ENCODE assay signal across 12 cellular contexts in genomic region chr13:106710267-106710666, GRCh38.
DNase-seq lines count a peak whose midpoint lies in the region; ATAC-seq and TF ChIP-seq lines count a peak whose summit lies in the region.
"Had no signal": no experiment of that assay in that cellular context is flagged by ENCODE, and none has a peak within 500 bp of the region (broad histone marks: within the 10 kb centered on the region; RNA-seq: fewer than 3 reads in every experiment).

No MANE protein-coding gene starts in this region.

- intact Hi-C loops in activated T-helper 2 cell treated with anti-CD3 and anti-CD28 coated beads, Interferon-gamma antibody, Interleukin-2, Interleukin-4, amounts not matched to agents 10 μg/mL and 5 μg/mL and 100 μg/mL, durations not matched to agents 14 hours and 24 hours and 36 hours (cut with micrococcal nuclease) = no loop called here

- in situ Hi-C loops in astrocyte of the spinal cord (cut with HindIII; ENCODE audit: low sequenced_read_pairs) = no loop called here

- H3K27ac ChIP-seq in temporal lobe (ENCODE audit: low read depth, low read length) = peak overlapping the region; percentile 30

- H3K27ac Mint-ChIP-seq in natural killer cell treated with Interleukin-12 subunit alpha and Interleukin-12 subunit beta and Interleukin-15 and Interleukin-18, amount 100 ng/mL, for 72 hours = no peak overlapping the region
- no peak overlapping the region for H3K27ac Mint-ChIP-seq in activated T-helper 2 cell treated with anti-CD3 and anti-CD28 coated beads, Interferon-gamma antibody, Interleukin-2, Interleukin-4, amounts not matched to agents 10 μg/mL and 5 μg/mL and 100 μg/mL, durations not matched to agents 14 hours and 24 hours and 36 hours
- H3K27ac Mint-ChIP-seq: activated CD4-positive, alpha-beta memory T cell treated with anti-CD3 and anti-CD28 coated beads, Interleukin-2, amount 10 ng/mL, durations not matched to agents 7 days and 5 days had no signal

- H3K4me1 Mint-ChIP-seq in natural killer cell treated with Interleukin-12 subunit alpha and Interleukin-12 subunit beta and Interleukin-15 and Interleukin-18, amount 100 ng/mL, for 72 hours (ENCODE audit: low read depth in 2 of 2) = no peaks in the 10 kb centered on the region
- H3K4me1 Mint-ChIP-seq in activated T-helper 2 cell treated with anti-CD3 and anti-CD28 coated beads, Interferon-gamma antibody, Interleukin-2, Interleukin-4, amounts not matched to agents 10 μg/mL and 5 μg/mL and 100 μg/mL, durations not matched to agents 14 hours and 24 hours and 36 hours (ENCODE audit: low read depth) = no peaks in the 10 kb centered on the region
- H3K4me1 Mint-ChIP-seq: activated CD4-positive, alpha-beta memory T cell treated with anti-CD3 and anti-CD28 coated beads, Interleukin-2, amount 10 ng/mL, durations not matched to agents 7 days and 5 days had no signal

- ATAC-seq in HG02642 (IDR thresholded peaks at IDR 0.05; ENCODE audit: poor library complexity, unreplicated experiment) = no peak
- ATAC-seq in natural killer cell treated with Interleukin-12 subunit alpha and Interleukin-12 subunit beta and Interleukin-15 and Interleukin-18, amount 100 ng/mL, for 72 hours = no peak

- DNase-seq in astrocyte of the spinal cord (ENCODE audit: low read depth, low spot score) = peak; percentile 24
- peak; percentile 44 for DNase-seq in fibroblast of gingiva (ENCODE audit: low read depth)
- peak; percentile 6 for DNase-seq in medulla oblongata (ENCODE audit: extremely low spot score)
- DNase-seq in natural killer cell treated with Interleukin-12 subunit alpha and Interleukin-12 subunit beta and Interleukin-15 and Interleukin-18, amount 100 ng/mL, for 72 hours (ENCODE audit: low spot score) = no peak
- no peak for DNase-seq in NCI-H1930 (lab: John Stamatoyannopoulos, UW)
- no peak for DNase-seq in activated T-helper 2 cell treated with anti-CD3 and anti-CD28 coated beads, Interferon-gamma antibody, Interleukin-2, Interleukin-4, amounts not matched to agents 10 μg/mL and 5 μg/mL and 100 μg/mL, durations not matched to agents 14 hours and 24 hours and 36 hours (ENCODE audit: low spot score)
- DNase-seq: activated CD4-positive, alpha-beta memory T cell treated with anti-CD3 and anti-CD28 coated beads, Interleukin-2, amount 10 ng/mL, durations not matched to agents 7 days and 5 days; Calu3; effector CD8-positive, alpha-beta T cell; posterior cingulate gyrus had no signal

- H3K9me3 Mint-ChIP-seq in natural killer cell treated with Interleukin-12 subunit alpha and Interleukin-12 subunit beta and Interleukin-15 and Interleukin-18, amount 100 ng/mL, for 72 hours = peaks cover 11% of the 10 kb centered on the region
- H3K9me3 Mint-ChIP-seq in activated T-helper 2 cell treated with anti-CD3 and anti-CD28 coated beads, Interferon-gamma antibody, Interleukin-2, Interleukin-4, amounts not matched to agents 10 μg/mL and 5 μg/mL and 100 μg/mL, durations not matched to agents 14 hours and 24 hours and 36 hours = no peaks in the 10 kb centered on the region
- H3K9me3 Mint-ChIP-seq: activated CD4-positive, alpha-beta memory T cell treated with anti-CD3 and anti-CD28 coated beads, Interleukin-2, amount 10 ng/mL, durations not matched to agents 7 days and 5 days had no signal

- no peak for TF ChIP-seq CTCF in astrocyte of the spinal cord (IDR thresholded peaks at IDR 0.05; ENCODE audit: low read depth, low read length)

- H3K36me3 Mint-ChIP-seq in natural killer cell treated with Interleukin-12 subunit alpha and Interleukin-12 subunit beta and Interleukin-15 and Interleukin-18, amount 100 ng/mL, for 72 hours = no peaks in the 10 kb centered on the region
- H3K36me3 Mint-ChIP-seq in activated T-helper 2 cell treated with anti-CD3 and anti-CD28 coated beads, Interferon-gamma antibody, Interleukin-2, Interleukin-4, amounts not matched to agents 10 μg/mL and 5 μg/mL and 100 μg/mL, durations not matched to agents 14 hours and 24 hours and 36 hours (ENCODE audit: low read depth) = no peaks in the 10 kb centered on the region

- no peak overlapping the region for H3K4me3 ChIP-seq in astrocyte of the spinal cord (ENCODE audit: low read depth, low read length)

- H3K27me3 Mint-ChIP-seq in natural killer cell treated with Interleukin-12 subunit alpha and Interleukin-12 subunit beta and Interleukin-15 and Interleukin-18, amount 100 ng/mL, for 72 hours = no peaks in the 10 kb centered on the region
- no peaks in the 10 kb centered on the region for H3K27me3 Mint-ChIP-seq in activated T-helper 2 cell treated with anti-CD3 and anti-CD28 coated beads, Interferon-gamma antibody, Interleukin-2, Interleukin-4, amounts not matched to agents 10 μg/mL and 5 μg/mL and 100 μg/mL, durations not matched to agents 14 hours and 24 hours and 36 hours (ENCODE audit: low read depth)
- H3K27me3 Mint-ChIP-seq: activated CD4-positive, alpha-beta memory T cell treated with anti-CD3 and anti-CD28 coated beads, Interleukin-2, amount 10 ng/mL, durations not matched to agents 7 days and 5 days had no signal

- H3K4me3 Mint-ChIP-seq in natural killer cell treated with Interleukin-12 subunit alpha and Interleukin-12 subunit beta and Interleukin-15 and Interleukin-18, amount 100 ng/mL, for 72 hours = no peak overlapping the region
- no peak overlapping the region for H3K4me3 Mint-ChIP-seq in activated T-helper 2 cell treated with anti-CD3 and anti-CD28 coated beads, Interferon-gamma antibody, Interleukin-2, Interleukin-4, amounts not matched to agents 10 μg/mL and 5 μg/mL and 100 μg/mL, durations not matched to agents 14 hours and 24 hours and 36 hours (ENCODE audit: low read depth)
- H3K4me3 Mint-ChIP-seq: activated CD4-positive, alpha-beta memory T cell treated with anti-CD3 and anti-CD28 coated beads, Interleukin-2, amount 10 ng/mL, durations not matched to agents 7 days and 5 days had no signal

Comparison
In these comparisons a context has a peak if more than half of its experiments do, and no peak if none do; other contexts are left out.
1. DNase-seq: peak in astrocyte of the spinal cord (single experiment), fibroblast of gingiva (single experiment) and medulla oblongata (single experiment); none in natural killer cell treated with Interleukin-12 subunit alpha and Interleukin-12 subunit beta and Interleukin-15 and Interleukin-18, amount 100 ng/mL, for 72 hours (single experiment), NCI-H1930 (0 of 2) and activated T-helper 2 cell treated with anti-CD3 and anti-CD28 coated beads, Interferon-gamma antibody, Interleukin-2, Interleukin-4, amounts not matched to agents 10 μg/mL and 5 μg/mL and 100 μg/mL, durations not matched to agents 14 hours and 24 hours and 36 hours (single experiment).